21 cellular contexts compared by ENCODE assay signal in genomic region chr4:26943391-26943790, GRCh38.
DNase-seq lines count a peak whose midpoint lies in the region; ATAC-seq and TF ChIP-seq lines count a peak whose summit lies in the region.
"Had no signal": no experiment of that assay in that cellular context is flagged by ENCODE, and none has a peak within 500 bp of the region (broad histone marks: within the 10 kb centered on the region; RNA-seq: fewer than 3 reads in every experiment).

No MANE protein-coding gene starts in this region.

- no peaks in the 10 kb centered on the region for H3K27me3 ChIP-seq in left ventricle myocardium inferior (ENCODE audit: low read depth)
- H3K27me3 ChIP-seq: BE2C; BLaER1 treated with 17β-estradiol and CSF1 and Interleukin-3, amounts not matched to agents 10 nM and 100 nM had no signal

- peaks cover 11% of the 10 kb centered on the region for H3K9me3 Mint-ChIP-seq in nephron
- H3K9me3 Mint-ChIP-seq: CD4-positive, alpha-beta T cell; CD8-positive, alpha-beta memory T cell; GM23338; H9 had no signal

- no peaks in the 10 kb centered on the region for H3K27me3 Mint-ChIP-seq in nephron (ENCODE audit: low read depth)
- H3K27me3 Mint-ChIP-seq: CD4-positive, alpha-beta T cell; CD8-positive, alpha-beta memory T cell had no signal

- ATAC-seq in Right ventricle myocardium superior (ENCODE audit: poor library complexity), result peak; percentile 20
- no peak for ATAC-seq in HG03108 (IDR thresholded peaks at IDR 0.05; ENCODE audit: unreplicated experiment)
- ATAC-seq: A549, GM23338, HCT116 had no signal

- H3K4me1 ChIP-seq in left ventricle myocardium inferior, result peaks cover 25% of the 10 kb centered on the region
- H3K4me1 ChIP-seq: A549, BE2C had no signal

- H3K36me3 ChIP-seq in left ventricle myocardium inferior, result no peaks in the 10 kb centered on the region
- H3K36me3 ChIP-seq: BE2C had no signal

- TF ChIP-seq CTCF in left ventricle myocardium inferior (IDR thresholded peaks at IDR 0.05; ENCODE audit: borderline replicate concordance) (no peak), fibroblast of pulmonary artery (IDR thresholded peaks at IDR 0.05; ENCODE audit: low read length, missing control alignments) (no peak), nephron (IDR thresholded peaks at IDR 0.05; ENCODE audit: unreplicated experiment in 3 of 3) (no peak)

- H3K4me3 ChIP-seq in left ventricle myocardium inferior (no peak overlapping the region), fibroblast of pulmonary artery (replicated peaks; ENCODE audit: low read depth, low read length) (no peak overlapping the region)
- H3K4me3 ChIP-seq: A549; BLaER1 treated with 17β-estradiol and CSF1 and Interleukin-3, amounts not matched to agents 10 nM and 100 nM; GM23338 had no signal

- H3K27ac ChIP-seq in left ventricle myocardium inferior (replicated peaks), result no peak overlapping the region
- H3K27ac ChIP-seq: A549; BLaER1 treated with 17β-estradiol and CSF1 and Interleukin-3, amounts not matched to agents 10 nM and 100 nM had no signal

- H3K9me3 ChIP-seq in left ventricle myocardium inferior (replicated peaks), result no peaks in the 10 kb centered on the region
- H3K9me3 ChIP-seq: A549, BE2C had no signal

- H3K36me3 Mint-ChIP-seq in nephron (ENCODE audit: low read depth), result peaks cover 6% of the 10 kb centered on the region

- H3K4me3 Mint-ChIP-seq in nephron, result no peak overlapping the region
- H3K4me3 Mint-ChIP-seq: CD14-positive monocyte; CD4-positive, alpha-beta T cell; CD8-positive, alpha-beta memory T cell; GM23338; H9 had no signal

- intact Hi-C loops in Right ventricle myocardium superior (cut with DNase I) (no loop called here), left ventricle myocardium inferior (cut with micrococcal nuclease) (no loop called here)

- peaks cover 15% of the 10 kb centered on the region for H3K4me1 Mint-ChIP-seq in nephron

- DNase-seq in Right ventricle myocardium superior (no peak), left ventricle myocardium inferior (no peak), fibroblast of pulmonary artery (ENCODE audit: low read depth) (peak; percentile 44), cerebellar cortex (ENCODE audit: low spot score) (no peak)
- DNase-seq: 8988T; ACHN; AML-193; BE2C; CD4-positive, alpha-beta T cell; CD8-positive, alpha-beta memory T cell; DMS 273 treated with DMSO at 0.1 percent for 48 hours; DMS79; GF-D8; H9 had no signal

- H3K27ac Mint-ChIP-seq in nephron, result peak overlapping the region in 2 of 3 experiments; percentile 70 to 72
- H3K27ac Mint-ChIP-seq: CD14-positive monocyte; CD4-positive, alpha-beta T cell; GM23338 had no signal
